Comparison of ENCODE assay signal across 3 cellular contexts in genomic region chr1:174150499-174150898, GRCh38.
TF ChIP-seq lines count a peak whose summit lies in the region.

No MANE protein-coding gene starts in this region.

TF ChIP-seq in HepG2, 621 proteins besides CTCF, POLR2A, EP300 and RAD21:
- TF ChIP-seq REXO4 (CRISPR knock-in tag; IDR thresholded peaks at IDR 0.05; ENCODE audit: borderline replicate concordance) (no peak), ZNF121 (CRISPR knock-in tag; IDR thresholded peaks at IDR 0.05) (peak; percentile 29; the same call in 1 of the 2 replicates)

TF ChIP-seq in K562, 482 proteins besides CTCF, POLR2A, EP300 and RAD21:
- TF ChIP-seq HMG20A (CRISPR knock-in tag; conservative IDR thresholded peaks at IDR 0.05) = no peak
- TF ChIP-seq JUNB (CRISPR knock-in tag; conservative IDR thresholded peaks at IDR 0.05) = 0 out of 2 replicates have a peak, but pooled peaks have one; percentile 7
- no peak for TF ChIP-seq ZNF224 (CRISPR knock-in tag; IDR thresholded peaks at IDR 0.05)
- no peak for TF ChIP-seq XRCC4 (IDR thresholded peaks at IDR 0.05; ENCODE audit: extremely low read depth, insufficient read depth, insufficient read length)
- TF ChIP-seq TEAD2 (tag; IDR thresholded peaks at IDR 0.05) = no peak
- TF ChIP-seq ZNF175 (CRISPR knock-in tag; IDR thresholded peaks at IDR 0.05; ENCODE audit: low read depth) = no peak
- no peak for TF ChIP-seq DACH1 (IDR thresholded peaks at IDR 0.05; ENCODE audit: partially characterized antibody)
- no peak for TF ChIP-seq NKRF (IDR thresholded peaks at IDR 0.05; ENCODE audit: borderline replicate concordance)
- TF ChIP-seq MBD2 (IDR thresholded peaks at IDR 0.05; ENCODE audit: borderline replicate concordance, low read depth) = no peak
- TF ChIP-seq PHB2 (IDR thresholded peaks at IDR 0.05; ENCODE audit: low read depth) = no peak
- TF ChIP-seq ZBTB33 (CRISPR knock-in tag; IDR thresholded peaks at IDR 0.05) = peak; percentile 43; the same call in 1 of the 2 replicates
- no peak for TF ChIP-seq HIVEP1 (CRISPR knock-in tag; IDR thresholded peaks at IDR 0.05)
- no peak for TF ChIP-seq MEF2A (IDR thresholded peaks at IDR 0.05; ENCODE audit: control insufficient read depth, low read depth, low read length)
- TF ChIP-seq RBM25 (IDR thresholded peaks at IDR 0.05; ENCODE audit: low read depth, low read length, severe bottlenecking) = peak; percentile 40
- TF ChIP-seq ZNF121 (CRISPR knock-in tag; conservative IDR thresholded peaks at IDR 0.05) = peak; percentile 95
- no peak for TF ChIP-seq PTRF (tag; IDR thresholded peaks at IDR 0.05)
- TF ChIP-seq, protein P1, sequence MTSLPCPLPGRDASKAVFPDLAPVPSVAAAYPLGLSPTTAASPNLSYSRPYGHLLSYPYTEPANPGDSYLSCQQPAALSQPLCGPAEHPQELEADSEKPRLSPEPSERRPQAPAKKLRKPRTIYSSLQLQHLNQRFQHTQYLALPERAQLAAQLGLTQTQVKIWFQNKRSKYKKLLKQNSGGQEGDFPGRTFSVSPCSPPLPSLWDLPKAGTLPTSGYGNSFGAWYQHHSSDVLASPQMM (CRISPR knock-in tag; IDR thresholded peaks at IDR 0.05) = no peak
- no peak for TF ChIP-seq ZBTB17 (CRISPR knock-in tag; IDR thresholded peaks at IDR 0.05)
- TF ChIP-seq CC2D1A (IDR thresholded peaks at IDR 0.05) = no peak
- no peak for TF ChIP-seq MXI1 (IDR thresholded peaks at IDR 0.05; ENCODE audit: low read depth, low read length)
- TF ChIP-seq ZNF174 (CRISPR knock-in tag; IDR thresholded peaks at IDR 0.05) = no peak
- TF ChIP-seq ZNF23 (CRISPR knock-in tag; IDR thresholded peaks at IDR 0.05) = no peak
- TF ChIP-seq SRSF7 (optimal IDR thresholded peaks at IDR 0.05; ENCODE audit: low read depth, low read length) = no peak
- no peak for TF ChIP-seq TBL1XR1 (IDR thresholded peaks at IDR 0.05; ENCODE audit: low read length in 2 of 2)
TF ChIP-seq in K562: peak in this region for 4.

TF ChIP-seq in H1, 55 proteins besides CTCF, POLR2A, EP300 and RAD21:
- TF ChIP-seq BRCA1 (IDR thresholded peaks at IDR 0.05; ENCODE audit: low read depth, low read length) (no peak), RFX5 (IDR thresholded peaks at IDR 0.05; ENCODE audit: borderline replicate concordance, low read depth, low read length) (no peak), GTF2F1 (IDR thresholded peaks at IDR 0.05; ENCODE audit: borderline replicate concordance, low read depth, low read length) (no peak), JUND (IDR thresholded peaks at IDR 0.05; ENCODE audit: low read length) (no peak), SP4 (IDR thresholded peaks at IDR 0.05; ENCODE audit: low read length) (no peak), MAFK (IDR thresholded peaks at IDR 0.05; ENCODE audit: low read depth, low read length) (no peak), POLR2AphosphoS5 (IDR thresholded peaks at IDR 0.05; ENCODE audit: low read depth, low read length) (no peak)
TF ChIP-seq in H1: peak in this region for 0.
